ENCODE assay signal across 19 cellular contexts in genomic region chr7:240887-241421, GRCh38. TPM values are rescaled to one million over a fixed set of nuclear protein-coding genes. Genes with fewer than 3 reads are reported as not detected.
DNase-seq lines count a peak whose midpoint lies in the region; ATAC-seq, FAIRE-seq and TF ChIP-seq lines count a peak whose summit lies in the region.
"Had no signal": no experiment of that assay in that cellular context is flagged by ENCODE, and none has a peak within 500 bp of the region (broad histone marks: within the 10 kb centered on the region; RNA-seq: fewer than 3 reads in every experiment).

No MANE protein-coding gene starts in this region.

- no peak overlapping the region for H4K91ac ChIP-seq in H9 (ENCODE audit: insufficient read length, low read depth, low read length)

- no peaks in the 10 kb centered on the region for H3K9me3 ChIP-seq in CD8-positive, alpha-beta T cell (ENCODE audit: low read length)
- no peaks in the 10 kb centered on the region for H3K9me3 ChIP-seq in H9 (ENCODE audit: control insufficient read depth, low read depth, low read length)

- H3K79me2 ChIP-seq in H9 (ENCODE audit: insufficient read depth, low read length) = peaks cover 4% of the 10 kb centered on the region; the same call in 1 of the 2 replicates

- H3K79me1 ChIP-seq in H9 (ENCODE audit: insufficient read depth, low read depth, low read length, poor library complexity, severe bottlenecking) = no peaks in the 10 kb centered on the region

- FAIRE-seq in GM19239 (lab: Jason Lieb, UNC) = no peak
- FAIRE-seq: colon, GM18507 had no signal

- no peak overlapping the region for H3K4me3 ChIP-seq in CD8-positive, alpha-beta T cell (ENCODE audit: low read depth, low read length)

- peak in 1 of 7 experiments; percentile 21 for DNase-seq in CD8-positive, alpha-beta T cell
- DNase-seq in H9 (peak; percentile 59), dermis blood vessel endothelial cell (peak; percentile 63), lung microvascular endothelial cell (ENCODE audit: low read depth in 2 of 2) (peak; percentile 7 to 41), HuH-7.5 (ENCODE audit: low spot score) (no peak), GM19239 (ENCODE audit: insufficient read length, low spot score) (no peak)
- DNase-seq: activated CD4-positive, alpha-beta T cell treated with anti-CD3 and anti-CD28 coated beads, Interleukin-2, amount 50 U/mL, for 4 hours; CD4-positive, alpha-beta T cell; GDM1; HCEC 1CT; immature natural killer cell; right cardiac atrium; substantia nigra had no signal

- no peak overlapping the region for H2BK20ac ChIP-seq in H9 (ENCODE audit: low read depth, low read length, poor library complexity, severe bottlenecking)

- no peaks in the 10 kb centered on the region for H3K23me2 ChIP-seq in H9 (ENCODE audit: insufficient read length, low read depth, low read length, poor library complexity, severe bottlenecking)

- H3K9ac ChIP-seq in H9 (ENCODE audit: extremely low read depth, insufficient read length, low read length) = no peak overlapping the region

- no peaks in the 10 kb centered on the region for H3K27me3 Mint-ChIP-seq in CD8-positive, alpha-beta T cell (ENCODE audit: low read depth)
- peaks cover 2% of the 10 kb centered on the region; the same call in 1 of the 2 replicates for H3K27me3 Mint-ChIP-seq in H9 (ENCODE audit: low read depth)
- H3K27me3 Mint-ChIP-seq: CD4-positive, alpha-beta T cell had no signal

- CTCF ChIA-PET in CD8-positive, alpha-beta T cell (lab: Charles Lee) = no interaction called here

- H3K27me3 ChIP-seq in CD8-positive, alpha-beta T cell (ENCODE audit: insufficient read depth, low read length) = no peaks in the 10 kb centered on the region
- H3K27me3 ChIP-seq in H9 (ENCODE audit: insufficient read depth, low read length) = no peaks in the 10 kb centered on the region

- no peak for TF ChIP-seq CTCF in CD8-positive, alpha-beta T cell (IDR thresholded peaks at IDR 0.05)
- TF ChIP-seq CTCF in H9 (conservative IDR thresholded peaks at IDR 0.05) = no peak

- H3K9me3 Mint-ChIP-seq in CD8-positive, alpha-beta T cell = no peaks in the 10 kb centered on the region
- H3K9me3 Mint-ChIP-seq in H9 = peaks cover 2 to 3% of the 10 kb centered on the region in 2 experiments; a peak in 1 of 5 replicates
- H3K9me3 Mint-ChIP-seq: CD4-positive, alpha-beta T cell; immature natural killer cell had no signal

- POLR2A ChIA-PET in CD8-positive, alpha-beta T cell (lab: Charles Lee) = no interaction called here

- H2BK15ac ChIP-seq in H9 (ENCODE audit: low read depth, low read length) = no peak overlapping the region

- H3K23ac ChIP-seq in H9 (ENCODE audit: insufficient read length, low read depth, low read length) = no peak overlapping the region

- H3K4ac ChIP-seq in H9 (ENCODE audit: low read depth, low read length) = no peak overlapping the region

- peaks cover 5% of the 10 kb centered on the region for H4K20me1 ChIP-seq in H9 (ENCODE audit: control insufficient read depth, insufficient read depth, insufficient read length)

- H4K8ac ChIP-seq in H9 (replicated peaks; ENCODE audit: insufficient read length, low read depth, low read length) = no peak overlapping the region

- H2BK5ac ChIP-seq in H9 (ENCODE audit: insufficient read length, low read length) = no peak overlapping the region

- H3K4me1 ChIP-seq in CD8-positive, alpha-beta T cell (ENCODE audit: insufficient read depth, low read length) = no peaks in the 10 kb centered on the region
- H3K4me1 ChIP-seq in H9 (ENCODE audit: insufficient read depth, low read length) = no peaks in the 10 kb centered on the region

- intact Hi-C loops in CD8-positive, alpha-beta T cell (cut with DNase I, micrococcal nuclease) = no loop called here

- H2AK5ac ChIP-seq in H9 (ENCODE audit: insufficient read length, low read length) = no peak overlapping the region

- H3K36me3 ChIP-seq in CD8-positive, alpha-beta T cell (ENCODE audit: insufficient read depth, low read length) = no peaks in the 10 kb centered on the region

- no peak overlapping the region for H3K56ac ChIP-seq in H9 (ENCODE audit: insufficient read length, low read depth, low read length)

- WGBS in H9 (ENCODE audit: extremely low coverage, insufficient read length, low lambda C conversion rate) = no CpG with 5 or more reads among the region's 16 CpGs

- no peak overlapping the region for H3T11ph ChIP-seq in H9 (ENCODE audit: low read length)

- no peak overlapping the region for H2BK120ac ChIP-seq in H9 (ENCODE audit: low read depth, low read length, poor library complexity, severe bottlenecking)

- H4K5ac ChIP-seq in H9 (ENCODE audit: insufficient read length, low read depth, low read length) = no peak overlapping the region

- H3K4me3 Mint-ChIP-seq in CD8-positive, alpha-beta T cell = no peak overlapping the region
- no peak overlapping the region for H3K4me3 Mint-ChIP-seq in H9
- H3K4me3 Mint-ChIP-seq: CD4-positive, alpha-beta T cell; immature natural killer cell had no signal

- no peak overlapping the region for H3K27ac ChIP-seq in CD8-positive, alpha-beta T cell (ENCODE audit: low read depth, low read length)
- H3K27ac ChIP-seq in H9 (ENCODE audit: insufficient read length, low read depth, low read length) = no peak overlapping the region

- no peak overlapping the region for H3K18ac ChIP-seq in H9 (ENCODE audit: insufficient read length, low read depth, low read length)

- H2AFZ ChIP-seq in H9 (ENCODE audit: low read length) = no peak overlapping the region

- peak; percentile 44 for ATAC-seq in CD8-positive, alpha-beta T cell
- ATAC-seq in GM21423 (IDR thresholded peaks at IDR 0.05; ENCODE audit: unreplicated experiment) = no peak

- no peak overlapping the region for H3K27ac Mint-ChIP-seq in CD8-positive, alpha-beta T cell
- H3K27ac Mint-ChIP-seq in H9 = no peak overlapping the region
- H3K27ac Mint-ChIP-seq: CD4-positive, alpha-beta T cell; immature natural killer cell had no signal

- no peaks in the 10 kb centered on the region for H3K4me1 Mint-ChIP-seq in CD8-positive, alpha-beta T cell (ENCODE audit: low read depth)
- no peaks in the 10 kb centered on the region for H3K4me1 Mint-ChIP-seq in H9
- H3K4me1 Mint-ChIP-seq: immature natural killer cell had no signal

- no peak overlapping the region for H2BK12ac ChIP-seq in H9 (ENCODE audit: insufficient read length, low read depth, low read length)

- no peaks in the 10 kb centered on the region for H3K36me3 Mint-ChIP-seq in CD8-positive, alpha-beta T cell
- H3K36me3 Mint-ChIP-seq in H9 (ENCODE audit: insufficient read depth in 1 of 3, low read depth in 3 of 3) = peaks cover 8 to 15% (median 14%) of the 10 kb centered on the region in 3 experiments
- H3K36me3 Mint-ChIP-seq: immature natural killer cell had no signal

- H3K4me2 ChIP-seq in H9 (ENCODE audit: insufficient read depth, insufficient read length, low read length) = no peak overlapping the region

- no peak overlapping the region; the same call in 1 of the 2 replicates for H3K14ac ChIP-seq in H9 (ENCODE audit: insufficient read depth, low read length)

RNA-seq across cellular contexts. Expression of gene FAM20C, which starts 48.6 kb away (rescaled TPM):
- under 1 TPM; 0.14 to 0.39 TPM for total RNA-seq in CD8-positive, alpha-beta T cell
- total RNA-seq in H9 (2021) = 57.2 and 62.6 TPM in 2 replicates
- 2.7 and 4.6 TPM in 2 replicates for total RNA-seq in dermis blood vessel endothelial cell
- 0.65 and 0.79 TPM in 2 replicates for total RNA-seq in lung microvascular endothelial cell
- total RNA-seq: HT-29; OCI-LY7; T-helper 1 cell treated with Interleukin-12 subunit alpha and Interleukin-12 subunit beta and Interleukin-4 antibody, amounts not matched to agents 30 ng/mL and 1 ng/mL, for 36 hours had no signal

RNA-seq across cellular contexts. Expression of gene FOXL3, which starts 49.0 kb away (rescaled TPM):
- total RNA-seq in CD8-positive, alpha-beta T cell = not detected
- total RNA-seq in H9 (2021) (not detected in 2 replicates), dermis blood vessel endothelial cell (not detected in 2 replicates), lung microvascular endothelial cell (not detected in 2 replicates)
- total RNA-seq: CD4-positive, alpha-beta T cell; HT-29; OCI-LY7; right cardiac atrium; T-helper 1 cell treated with Interleukin-12 subunit alpha and Interleukin-12 subunit beta and Interleukin-4 antibody, amounts not matched to agents 30 ng/mL and 1 ng/mL, for 36 hours had no signal

Comparison
In these comparisons a context has a peak if more than half of its experiments do, and no peak if none do; other contexts are left out.
1. DNase-seq: peak in H9 (single experiment), dermis blood vessel endothelial cell (single experiment) and lung microvascular endothelial cell (2 of 2); none in HuH-7.5 (single experiment) and GM19239 (single experiment).
2. RNA of gene FAM20C, which starts 48.6 kb away (total RNA-seq): 57.2 to 62.6 TPM in H9; 2.7 to 4.6 TPM in dermis blood vessel endothelial cell, 0.65 to 0.79 TPM in lung microvascular endothelial cell and 0.14 to 0.39 TPM in CD8-positive, alpha-beta T cell; every median in the first group is over 10 times any median in the second.